Comparison of ENCODE assay signal across 8 cellular contexts in genomic region chr17:64496786-64497564, GRCh38. TPM values are rescaled to one million over a fixed set of nuclear protein-coding genes. Genes with fewer than 3 reads are reported as not detected.
DNase-seq lines count a peak whose midpoint lies in the region; ATAC-seq and TF ChIP-seq lines count a peak whose summit lies in the region.

Gene POLG2, minus strand, starts transcription at chr17:64497054. Its CDS starts 86 bp downstream, at chr17:64496968.

- H3K4me3 ChIP-seq in heart right ventricle (peak within 1 kb of the TSS; percentile 42 to 85 (median 76)), upper lobe of right lung (peak within 1 kb of the TSS; percentile 80)

- H3K27ac Mint-ChIP-seq in T-cell: peak within 1 kb of the TSS; percentile 99

- H3K4me1 Mint-ChIP-seq in T-cell: peaks cover 81 to 90% (median 87%) of the 10 kb centered on the region in 3 donors

- CTCF ChIA-PET in T-cell (lab: Charles Lee): interaction anchor here (1.0 to 2.0 kb wide), 4 partner anchors 8 to 77 kb away, joined by 3 to 10 read pairs (median 6); partner anchors contain the start of genes CEP95 (in 1 of the 2) and DDX5 (in 1 of the 2)

- H3K9me3 ChIP-seq in heart right ventricle (no peaks in the 10 kb centered on the region), upper lobe of right lung (no peaks in the 10 kb centered on the region)

- H3K4me1 ChIP-seq in heart right ventricle: peaks cover 13 to 80% (median 69%) of the 10 kb centered on the region in 9 donors
- H3K4me1 ChIP-seq in upper lobe of right lung: peaks cover 48% of the 10 kb centered on the region

- H3K27me3 Mint-ChIP-seq in T-cell: no peaks in the 10 kb centered on the region

- in situ Hi-C loops in GM13976 (cut with MboI; ENCODE audit: low sequenced_read_pairs, unreplicated experiment): no loop called here

- 1% methylated on average over 50 of the region's 50 CpGs for WGBS in adipose tissue, 3 donors
- WGBS in heart right ventricle, 2 donors: 1% methylated on average over 50 of the region's 50 CpGs

- peak; percentile 93 for DNase-seq in GM13976 (ENCODE audit: low spot score)
- peak; percentile 91 for DNase-seq in NCI-H146 (lab: John Stamatoyannopoulos, UW)
- DNase-seq in T-cell: peak; percentile 89 to 97 (median 94)
- peak; percentile 92 to 94 for DNase-seq in heart right ventricle
- peak; percentile 98 for DNase-seq in posterior vena cava (ENCODE audit: low spot score)
- peak; percentile 98 for DNase-seq in upper lobe of right lung

- H3K9me3 Mint-ChIP-seq in T-cell: no peaks in the 10 kb centered on the region

- H3K27ac ChIP-seq in adipose tissue (ENCODE audit: low read depth, low read length) (peak within 1 kb of the TSS; percentile 76), heart right ventricle (peak within 1 kb of the TSS; percentile 39 to 91 (median 82)), upper lobe of right lung (peak within 1 kb of the TSS; percentile 76)

- H3K27me3 ChIP-seq in heart right ventricle (no peaks in the 10 kb centered on the region), upper lobe of right lung (no peaks in the 10 kb centered on the region)

- peak within 1 kb of the TSS; percentile 99 to 100 (median 100) for H3K4me3 Mint-ChIP-seq in T-cell

- intact Hi-C loops in heart right ventricle (cut with DNase I) (loop anchor here in 5 of 10 donors (1.0 to 10.0 kb wide), 6 partner anchors 9 to 192 kb away; partner anchors contain the start of genes CEP95 (in 1 of the 5) and DDX5 (in 1 of the 5)), posterior vena cava (cut with DNase I) (no loop called here), upper lobe of right lung (cut with DNase I) (loop anchor here (10.0 kb wide), 1 partner anchor 72 kb away; no protein-coding TSS in a partner anchor)

- H3K36me3 ChIP-seq in heart right ventricle (peaks cover 0 to 65% (median 43%) of the 10 kb centered on the region in 9 donors), upper lobe of right lung (peaks cover 58% of the 10 kb centered on the region)

- ATAC-seq in HG02870 (IDR thresholded peaks at IDR 0.05; ENCODE audit: unreplicated experiment) (peak; percentile 79), T-cell (replicated peaks in 1 of 4) (peak; percentile 81 to 89 (median 88)), heart right ventricle (peak; percentile 94 to 98 (median 97)), upper lobe of right lung (peak; percentile 98)

- peaks cover 27% of the 10 kb centered on the region for H3K36me3 Mint-ChIP-seq in T-cell

- TF ChIP-seq CTCF in GM13976 (IDR thresholded peaks at IDR 0.05; ENCODE audit: borderline replicate concordance, control extremely low read depth, extremely low read depth, insufficient read depth, missing control alignments): peak; percentile 56
- peak in 7 of 9 donors; percentile 16 to 54 (median 49) for TF ChIP-seq CTCF in heart right ventricle (IDR thresholded peaks at IDR 0.05)
- TF ChIP-seq CTCF in upper lobe of right lung (IDR thresholded peaks at IDR 0.05): peak; percentile 39

- POLR2A ChIA-PET in T-cell (lab: Charles Lee): interaction anchor here (0.6 to 4.8 kb wide), 11 partner anchors 9 to 477 kb away, joined by 3 to 72 read pairs (median 5); partner anchors contain the start of genes CEP95 (in 2 of the 2), DDX5 (in 2 of the 2) and ICAM2 (in 1 of the 2)

RNA-seq across cellular contexts. Expression of gene POLG2, which starts in this region (rescaled TPM):
- total RNA-seq in T-cell (10 to 100 TPM; 43.1 to 71.4 (median 59.3) TPM), heart right ventricle (10 to 100 TPM in 3 of 10 donors, 1 to 10 TPM in 7; 5.1 to 11.1 (median 6.5) TPM), posterior vena cava (10 to 100 TPM; 10.3 to 10.7 TPM), upper lobe of right lung (12.6 TPM)
- polyA plus RNA-seq in adipose tissue (1 to 10 TPM; 5.2 to 9.9 (median 7.2) TPM), heart right ventricle (1 to 10 TPM; 4.8 to 7.2 TPM)

Comparison
In these comparisons a context has a peak if more than half of its experiments do, and no peak if none do; other contexts are left out.
1. Peak in every context shown above with its lines: DNase-seq, ATAC-seq, H3K4me3 ChIP-seq and H3K27ac ChIP-seq.